Comparison of ENCODE assay signal across 8 cellular contexts in genomic region chr20:62977613-62978558, GRCh38. TPM values are rescaled to one million over a fixed set of nuclear protein-coding genes. Genes with fewer than 3 reads are reported as not detected.
DNase-seq lines count a peak whose midpoint lies in the region; ATAC-seq and TF ChIP-seq lines count a peak whose summit lies in the region.

No MANE protein-coding gene starts in this region.

- CTCF ChIA-PET in activated CD8-positive, alpha-beta T cell treated with anti-CD3 and anti-CD28 coated beads, Interleukin-2, amount 10 ng/mL, durations not matched to agents 7 days and 5 days (lab: Charles Lee), result interaction anchor here (1.0 to 2.1 kb wide), 4 partner anchors 25 to 59 kb away, joined by 3 to 13 read pairs (median 5); partner anchors contain the start of gene BHLHE23

- ATAC-seq in GM21619 (IDR thresholded peaks at IDR 0.05; ENCODE audit: unreplicated experiment), result peak; percentile 52
- ATAC-seq in activated CD8-positive, alpha-beta T cell treated with anti-CD3 and anti-CD28 coated beads, Interleukin-2, amount 10 ng/mL, durations not matched to agents 7 days and 5 days, result peak; percentile 57

- H3K36me3 ChIP-seq in GM06990 (ENCODE audit: control insufficient read depth, insufficient read depth, low read length), result no peaks in the 10 kb centered on the region
- H3K36me3 ChIP-seq in spleen, result no peaks in the 10 kb centered on the region

- peak overlapping the region; percentile 12 for H3K4me3 Mint-ChIP-seq in activated CD8-positive, alpha-beta T cell treated with anti-CD3 and anti-CD28 coated beads, Interleukin-2, amount 10 ng/mL, durations not matched to agents 7 days and 5 days

- H3K4me1 Mint-ChIP-seq in activated CD8-positive, alpha-beta T cell treated with anti-CD3 and anti-CD28 coated beads, Interleukin-2, amount 10 ng/mL, durations not matched to agents 7 days and 5 days (ENCODE audit: low read depth), result peaks cover 47% of the 10 kb centered on the region

- peak overlapping the region in 1 of 8 donors; percentile 46 for H3K27ac ChIP-seq in spleen

- peak overlapping the region; percentile 46 for H3K27ac Mint-ChIP-seq in activated CD8-positive, alpha-beta T cell treated with anti-CD3 and anti-CD28 coated beads, Interleukin-2, amount 10 ng/mL, durations not matched to agents 7 days and 5 days

- intact Hi-C loops in spleen (cut with DNase I; ENCODE audit: low total_unique reads), result no loop called here

- DNase-seq in GM06990 (ENCODE audit: extremely low read depth, insufficient read length) (peak; percentile 86), MV-4-11 (lab: John Stamatoyannopoulos, UW) (peak; percentile 56), spleen (peak; percentile 87), NOMO-1 treated with DMSO at 0.1 percent for 48 hours (lab: John Stamatoyannopoulos, UW; ENCODE audit: unreplicated experiment) (no peak), NCI-H1930 (lab: John Stamatoyannopoulos, UW) (no peak), RKO (ENCODE audit: low spot score) (no peak)
- DNase-seq in activated CD8-positive, alpha-beta T cell treated with anti-CD3 and anti-CD28 coated beads, Interleukin-2, amount 10 ng/mL, durations not matched to agents 7 days and 5 days, result peak; percentile 71

- H3K9me3 ChIP-seq in spleen, result no peaks in the 10 kb centered on the region

- no peaks in the 10 kb centered on the region for H3K9me3 Mint-ChIP-seq in activated CD8-positive, alpha-beta T cell treated with anti-CD3 and anti-CD28 coated beads, Interleukin-2, amount 10 ng/mL, durations not matched to agents 7 days and 5 days (ENCODE audit: insufficient read depth)

- no peak for TF ChIP-seq CTCF in GM06990 (IDR thresholded peaks at IDR 0.05; ENCODE audit: insufficient read depth, low read length, poor library complexity, severe bottlenecking)
- no peak for TF ChIP-seq CTCF in spleen (IDR thresholded peaks at IDR 0.05 in 8 of 11, conservative IDR thresholded peaks at IDR 0.05 in 3 of 11)

- no peaks in the 10 kb centered on the region for H3K36me3 Mint-ChIP-seq in activated CD8-positive, alpha-beta T cell treated with anti-CD3 and anti-CD28 coated beads, Interleukin-2, amount 10 ng/mL, durations not matched to agents 7 days and 5 days (ENCODE audit: low read depth)

- H3K4me1 ChIP-seq in spleen, result peaks cover under 1 to 65% (median 42%) of the 10 kb centered on the region in 6 donors

- peaks cover 2% of the 10 kb centered on the region for H3K27me3 ChIP-seq in GM06990 (replicated peaks; ENCODE audit: control insufficient read depth, insufficient read depth, low read length)
- peaks cover 0 to 100% (median 96%) of the 10 kb centered on the region in 7 donors for H3K27me3 ChIP-seq in spleen (replicated peaks in 1 of 7)

- no peak for TF ChIP-seq POLR2A in spleen (IDR thresholded peaks at IDR 0.05)

- H3K27me3 Mint-ChIP-seq in activated CD8-positive, alpha-beta T cell treated with anti-CD3 and anti-CD28 coated beads, Interleukin-2, amount 10 ng/mL, durations not matched to agents 7 days and 5 days (ENCODE audit: low read depth), result peaks cover 57% of the 10 kb centered on the region

- 34 to 38% (median 37%) methylated on average over 11 to 38 of the region's 38 CpGs for WGBS in spleen, 5 donors

- POLR2A ChIA-PET in activated CD8-positive, alpha-beta T cell treated with anti-CD3 and anti-CD28 coated beads, Interleukin-2, amount 10 ng/mL, durations not matched to agents 7 days and 5 days (lab: Charles Lee), result interaction anchor here (0.6 to 1.2 kb wide), 4 partner anchors 22 to 40 kb away, joined by 3 to 5 read pairs (median 3); partner anchors contain the start of gene GID8

- H3K4me3 ChIP-seq in GM06990 (replicated peaks; ENCODE audit: low read depth, low read length) (peak overlapping the region; percentile 47), spleen (peak overlapping the region in 4 of 8 donors; percentile 6 to 62 (median 16))

RNA-seq across cellular contexts. Expression of gene SLC17A9, which starts 25.4 kb away (rescaled TPM):
- 10 to 100 TPM; 57.8 to 69.7 TPM for total RNA-seq in activated CD8-positive, alpha-beta T cell treated with anti-CD3 and anti-CD28 coated beads, Interleukin-2, amount 10 ng/mL, durations not matched to agents 7 days and 5 days
- total RNA-seq in spleen, result 10 to 100 TPM; 18.8 to 41.9 (median 31.4) TPM
- polyA plus RNA-seq in spleen, result 10 to 100 TPM; 34.4 to 95.3 (median 41.5) TPM

RNA-seq across cellular contexts. Expression of gene BHLHE23, which starts 28.9 kb away (rescaled TPM):
- total RNA-seq in activated CD8-positive, alpha-beta T cell treated with anti-CD3 and anti-CD28 coated beads, Interleukin-2, amount 10 ng/mL, durations not matched to agents 7 days and 5 days, result not detected
- total RNA-seq in spleen, result not detected
- not detected for polyA plus RNA-seq in spleen

RNA-seq across cellular contexts. Expression of gene GID8, which starts 39.9 kb away (rescaled TPM):
- total RNA-seq in activated CD8-positive, alpha-beta T cell treated with anti-CD3 and anti-CD28 coated beads, Interleukin-2, amount 10 ng/mL, durations not matched to agents 7 days and 5 days, result 10 to 100 TPM; 37.3 to 39.7 TPM
- 10 to 100 TPM; 26.5 to 33.3 (median 29.6) TPM for total RNA-seq in spleen
- 10 to 100 TPM in 2 of 3 donors, 1 to 10 TPM in 1; 9.7 to 12.9 (median 12.0) TPM for polyA plus RNA-seq in spleen

RNA-seq across cellular contexts. Expression of gene DIDO1, which starts 51.6 kb away (rescaled TPM):
- 10 to 100 TPM; 69.6 to 74.0 TPM for total RNA-seq in activated CD8-positive, alpha-beta T cell treated with anti-CD3 and anti-CD28 coated beads, Interleukin-2, amount 10 ng/mL, durations not matched to agents 7 days and 5 days
- 10 to 100 TPM; 61.2 to 79.6 (median 76.0) TPM for total RNA-seq in spleen
- polyA plus RNA-seq in spleen, result 10 to 100 TPM; 17.4 to 23.2 (median 17.8) TPM

Comparison
In these comparisons a context has a peak if more than half of its experiments do, and no peak if none do; other contexts are left out.
1. DNase-seq: peak in GM06990 (single experiment), MV-4-11 (single experiment), activated CD8-positive, alpha-beta T cell treated with anti-CD3 and anti-CD28 coated beads, Interleukin-2, amount 10 ng/mL, durations not matched to agents 7 days and 5 days (single experiment) and spleen (single experiment); none in NOMO-1 treated with DMSO at 0.1 percent for 48 hours (single experiment), NCI-H1930 (0 of 2) and RKO (single experiment).